1 cellular context compared by ENCODE assay signal in genomic region chr9:100428871-100429654, GRCh38.
TF ChIP-seq lines count a peak whose summit lies in the region.

No MANE protein-coding gene starts in this region.

TF ChIP-seq in HEK293, 187 proteins besides CTCF, POLR2A, EP300 and RAD21 (continued from another document):
- TF ChIP-seq KLF17 (tag by site-specific recombination; IDR thresholded peaks at IDR 0.05) (peak; percentile 51; the same call in 1 of the 2 replicates), GLIS1 (tag by site-specific recombination; IDR thresholded peaks at IDR 0.05) (peak; percentile 43), ZNF639 (tag by site-specific recombination; IDR thresholded peaks at IDR 0.05) (peak; percentile 76), ZBTB17 (tag by site-specific recombination; IDR thresholded peaks at IDR 0.05) (peak; percentile 63), ZNF571 (tag by site-specific recombination; IDR thresholded peaks at IDR 0.05) (no peak), ZNF398 (tag by site-specific recombination; IDR thresholded peaks at IDR 0.05) (peak; percentile 52), ZEB2 (tag by site-specific recombination; IDR thresholded peaks at IDR 0.05) (peak; percentile 87), SCRT2 (tag by site-specific recombination; IDR thresholded peaks at IDR 0.05) (peak; percentile 96), ZFP37 (tag by site-specific recombination; IDR thresholded peaks at IDR 0.05) (peak; percentile 74; the same call in 1 of the 2 replicates), ZSCAN16 (tag by site-specific recombination; IDR thresholded peaks at IDR 0.05) (0 out of 2 replicates have a peak, but pooled peaks have one; percentile 44), ZNF660 (tag by site-specific recombination; IDR thresholded peaks at IDR 0.05) (peak; percentile 87; the same call in 1 of the 2 replicates), ZFP41 (tag by site-specific recombination; IDR thresholded peaks at IDR 0.05; ENCODE audit: borderline replicate concordance) (no peak), INSM2 (tag by site-specific recombination; IDR thresholded peaks at IDR 0.05) (peak; percentile 69; the same call in 1 of the 2 replicates), IKZF3 (tag by site-specific recombination; IDR thresholded peaks at IDR 0.05) (peak; percentile 54; the same call in 1 of the 2 replicates), ZNF394 (tag by site-specific recombination; IDR thresholded peaks at IDR 0.05; ENCODE audit: borderline replicate concordance) (peak; percentile 51; the same call in 1 of the 2 replicates), BCL6B (tag by site-specific recombination; IDR thresholded peaks at IDR 0.05) (no peak), BCL11A (tag by site-specific recombination; IDR thresholded peaks at IDR 0.05; ENCODE audit: low read depth) (peak; percentile 61; the same call in 1 of the 2 replicates), KLF8 (tag by site-specific recombination; IDR thresholded peaks at IDR 0.05) (0 out of 2 replicates have a peak, but pooled peaks have one; percentile 53), SP7 (tag by site-specific recombination; IDR thresholded peaks at IDR 0.05) (peak; percentile 74), ZBTB21 (tag by site-specific recombination; IDR thresholded peaks at IDR 0.05) (peak; percentile 81), HOXD13 (CRISPR knock-in tag; IDR thresholded peaks at IDR 0.05; ENCODE audit: borderline replicate concordance) (no peak), HIC1 (tag by site-specific recombination; IDR thresholded peaks at IDR 0.05) (peak; percentile 42; the same call in 1 of the 2 replicates), ZNF239 (tag by site-specific recombination; IDR thresholded peaks at IDR 0.05) (no peak), ZBTB11 (tag by site-specific recombination; conservative IDR thresholded peaks at IDR 0.05; ENCODE audit: low read depth) (no peak), ZSCAN23 (tag by site-specific recombination; IDR thresholded peaks at IDR 0.05) (no peak), ZSCAN4 (tag by site-specific recombination; IDR thresholded peaks at IDR 0.05) (no peak), KLF10 (tag by site-specific recombination; IDR thresholded peaks at IDR 0.05) (peak; percentile 51; the same call in 1 of the 2 replicates)
